Comparison of ENCODE assay signal across 31 cellular contexts in genomic region chr5:151846765-151847164, GRCh38.
"Had no signal": no experiment of that assay in that cellular context is flagged by ENCODE, and none has a peak within 500 bp of the region (broad histone marks: within the 10 kb centered on the region; RNA-seq: fewer than 3 reads in every experiment).

No MANE protein-coding gene starts in this region.

- DNase-seq: activated B cell treated with CpG ODN at 0.5 μM for 24 hours; activated CD4-positive, alpha-beta memory T cell treated with anti-CD3 and anti-CD28 coated beads for 36 hours; activated CD4-positive, alpha-beta T cell treated with anti-CD3 and anti-CD28 coated beads for 4 hours; activated CD4-positive, alpha-beta T cell treated with anti-CD3 and anti-CD28 coated beads, Interleukin-2, amount 10 ng/mL, durations not matched to agents 24 days and 14 days; activated CD4-positive, alpha-beta T cell treated with anti-CD3 and anti-CD28 coated beads, Interleukin-2, amount 50 U/mL, for 1 hour; activated CD4-positive, alpha-beta T cell treated with anti-CD3 and anti-CD28 coated beads, Interleukin-2, amount 50 U/mL, for 4 hours; activated CD4-positive, CD25-positive, alpha-beta regulatory T cell treated with anti-CD3 and anti-CD28 coated beads, Interleukin-2, amount 50 U/mL, for 72 hours; activated CD8-positive, alpha-beta memory T cell treated with anti-CD3 and anti-CD28 coated beads, Interleukin-2, amount 50 U/mL, for 4 hours; activated CD8-positive, alpha-beta T cell treated with anti-CD3 and anti-CD28 coated beads for 36 hours; activated effector memory CD4-positive, alpha-beta T cell treated with anti-CD3 and anti-CD28 coated beads, Interleukin-2, amount 50 U/mL, for 16 hours; activated gamma-delta T cell treated with Interleukin-2 at 50 U/mL for 16 hours; activated naive CD4-positive, alpha-beta T cell treated with anti-CD3 and anti-CD28 coated beads, Interleukin-2, amount 10 ng/mL, durations not matched to agents 7 days and 5 days; activated naive CD4-positive, alpha-beta T cell treated with Interleukin-2 at 50 U/mL for 16 hours; activated naive CD8-positive, alpha-beta T cell treated with anti-CD3 and anti-CD28 coated beads, Interleukin-2, amount 10 ng/mL, durations not matched to agents 7 days and 5 days; activated naive CD8-positive, alpha-beta T cell treated with anti-CD3 and anti-CD28 coated beads, Interleukin-2, amount 50 U/mL, for 24 hours; activated T-cell treated with anti-CD3 and anti-CD28 coated beads for 4 hours; activated T-cell treated with anti-CD3 and anti-CD28 coated beads, Interleukin-2, amount 50 U/mL, for 1 hour; activated T-cell treated with anti-CD3 and anti-CD28 coated beads, Interleukin-2, amount 50 U/mL, for 4 hours; activated T-cell treated with anti-CD3 and anti-CD28 coated beads, Interleukin-2, amount 50 U/mL, for 72 hours; amygdala; anterior cingulate cortex; caudate nucleus; cerebellar nuclear complex; T-helper 2 cell; T-helper 9 cell had no signal

- ATAC-seq: activated CD8-positive, alpha-beta T cell treated with anti-CD3 and anti-CD28 coated beads for 36 hours; activated naive CD8-positive, alpha-beta T cell treated with anti-CD3 and anti-CD28 coated beads, Interleukin-2, amount 50 U/mL, for 24 hours; activated T-cell treated with anti-CD3 and anti-CD28 coated beads, Interleukin-2, amount 50 U/mL, for 4 hours; activated T-cell treated with anti-CD3 and anti-CD28 coated beads, Interleukin-2, amount 50 U/mL, for 72 hours; activated T-helper 17 cell treated with anti-CD3 and anti-CD28 coated beads, Interleukin-2, amount 50 U/mL, for 72 hours had no signal

- H3K36me3 ChIP-seq: ascending aorta, cardiac muscle cell had no signal

- H3K4me1 ChIP-seq: ascending aorta had no signal

- FAIRE-seq: bronchial epithelial cell, TTC549 had no signal

- H3K27ac ChIP-seq: ascending aorta, cardiac muscle cell, VCaP had no signal

- H3K4me3 ChIP-seq: ascending aorta, cardiac muscle cell had no signal

- H3K27me3 ChIP-seq: ascending aorta, cardiac muscle cell had no signal
